ENCODE assay signal across 20 cellular contexts in genomic region chr3:58122936-58123700, GRCh38.
DNase-seq lines count a peak whose midpoint lies in the region; ATAC-seq and TF ChIP-seq lines count a peak whose summit lies in the region.
"Had no signal": no experiment of that assay in that cellular context is flagged by ENCODE, and none has a peak within 500 bp of the region (broad histone marks: within the 10 kb centered on the region; RNA-seq: fewer than 3 reads in every experiment).

No MANE protein-coding gene starts in this region.

- no peaks in the 10 kb centered on the region for H3K36me3 ChIP-seq in breast epithelium
- H3K36me3 ChIP-seq in PC-3 (ENCODE audit: low read depth, low read length): peaks cover 92% of the 10 kb centered on the region
- peaks cover 78% of the 10 kb centered on the region for H3K36me3 ChIP-seq in mammary epithelial cell (ENCODE audit: insufficient read depth, low read length)
- peaks cover 0 to 91% of the 10 kb centered on the region in 2 donors for H3K36me3 ChIP-seq in gastroesophageal sphincter
- peaks cover 0 to 100% (median 58%) of the 10 kb centered on the region in 6 donors for H3K36me3 ChIP-seq in spleen

- CTCF ChIA-PET in MCF 10A (lab: Yijun Ruan, JAX): interaction anchor here (0.6 to 1.4 kb wide), 5 partner anchors 10 to 236 kb away, joined by 3 to 6 read pairs (median 4); no protein-coding TSS in a partner anchor
- CTCF ChIA-PET in PC-3 (lab: Charles Lee): interaction anchor here (0.6 to 0.9 kb wide), 2 partner anchors 99 to 115 kb away, joined by 4 to 6 read pairs; no protein-coding TSS in a partner anchor
- CTCF ChIA-PET in mammary epithelial cell (lab: Charles Lee; ENCODE audit: low non-redundant PET): no interaction called here

- TF ChIP-seq POLR2A in breast epithelium (IDR thresholded peaks at IDR 0.05): no peak
- no peak for TF ChIP-seq POLR2A in gastroesophageal sphincter (IDR thresholded peaks at IDR 0.05)
- TF ChIP-seq POLR2A in spleen (IDR thresholded peaks at IDR 0.05): no peak

- H3K4me2 ChIP-seq in PC-3 (ENCODE audit: low read length) (no peak overlapping the region), mammary epithelial cell (ENCODE audit: insufficient read depth, low read depth, low read length) (no peak overlapping the region)
- H3K4me2 ChIP-seq: A549, BLaER1 had no signal

- H3K27me3 ChIP-seq in breast epithelium (no peaks in the 10 kb centered on the region), PC-3 (ENCODE audit: low read length) (no peaks in the 10 kb centered on the region), mammary epithelial cell (ENCODE audit: insufficient read depth, low read length) (no peaks in the 10 kb centered on the region), gastroesophageal sphincter (no peaks in the 10 kb centered on the region), spleen (replicated peaks in 1 of 7) (no peaks in the 10 kb centered on the region)
- H3K27me3 ChIP-seq: BLaER1 had no signal

- POLR2A ChIA-PET in MCF 10A (lab: Yijun Ruan, JAX) (interaction anchor here (0.6 to 0.8 kb wide), 2 partner anchors 9 to 148 kb away, joined by 3 read pairs; no protein-coding TSS in a partner anchor), PC-3 (lab: Charles Lee; ENCODE audit: unreplicated experiment) (interaction anchor here (0.5 kb wide), 1 partner anchor 211 kb away, joined by 3 read pairs; no protein-coding TSS in a partner anchor)

- H3K36me3 Mint-ChIP-seq in MCF 10A (ENCODE audit: insufficient read depth, unreplicated experiment): peaks cover 100% of the 10 kb centered on the region

- H3K27ac ChIP-seq in breast epithelium (no peak overlapping the region), PC-3 (ENCODE audit: low read length) (no peak overlapping the region), mammary epithelial cell (ENCODE audit: insufficient read depth, low read depth, low read length) (no peak overlapping the region), gastroesophageal sphincter (no peak overlapping the region), spleen (no peak overlapping the region)
- H3K27ac ChIP-seq: 22Rv1, A549, BLaER1, GM23248 had no signal

- H2AFZ ChIP-seq in PC-3 (ENCODE audit: low read length) (no peak overlapping the region), mammary epithelial cell (ENCODE audit: low read depth, low read length) (no peak overlapping the region)
- H2AFZ ChIP-seq: GM23248 had no signal

- peaks cover 9% of the 10 kb centered on the region for H3F3A ChIP-seq in PC-3 (ENCODE audit: low read length, unreplicated experiment)

- no peaks in the 10 kb centered on the region for H3K9me3 ChIP-seq in breast epithelium
- H3K9me3 ChIP-seq in PC-3 (ENCODE audit: low read length): no peaks in the 10 kb centered on the region
- H3K9me3 ChIP-seq in mammary epithelial cell (replicated peaks; ENCODE audit: insufficient read depth, low read length): no peaks in the 10 kb centered on the region
- H3K9me3 ChIP-seq in gastroesophageal sphincter: no peaks in the 10 kb centered on the region
- no peaks in the 10 kb centered on the region for H3K9me3 ChIP-seq in spleen
- H3K9me3 ChIP-seq: A549, HAP-1 had no signal

- no peak overlapping the region for H3K9ac ChIP-seq in PC-3 (ENCODE audit: low read length)
- H3K9ac ChIP-seq in mammary epithelial cell (ENCODE audit: insufficient read depth, low read length): no peak overlapping the region
- H3K9ac ChIP-seq: BLaER1, GM23248 had no signal

- DNase-seq in MCF 10A (ENCODE audit: unreplicated experiment): no peak
- DNase-seq in breast epithelium (ENCODE audit: low spot score in 2 of 2): no peak
- no peak for DNase-seq in PC-3
- no peak for DNase-seq in mammary epithelial cell
- DNase-seq in spleen: no peak
- DNase-seq: Calu3; CD4-positive, alpha-beta memory T cell; DMS79 treated with DMSO at 0.1 percent for 48 hours; GF-D8; GM23248; KBM-7 had no signal

- peaks cover 32% of the 10 kb centered on the region; the same call in 1 of the 2 replicates for H3K79me2 ChIP-seq in PC-3 (ENCODE audit: low read length)
- H3K79me2 ChIP-seq in mammary epithelial cell (ENCODE audit: insufficient read depth, low read length): peaks cover 88% of the 10 kb centered on the region

- H3K4me1 Mint-ChIP-seq in MCF 10A (ENCODE audit: insufficient read depth, unreplicated experiment): no peaks in the 10 kb centered on the region

- TF ChIP-seq EP300 in gastroesophageal sphincter (IDR thresholded peaks at IDR 0.05): no peak

- no peak for TF ChIP-seq CTCF in MCF 10A (IDR thresholded peaks at IDR 0.05; ENCODE audit: unreplicated experiment)
- TF ChIP-seq CTCF in breast epithelium (IDR thresholded peaks at IDR 0.05): no peak
- TF ChIP-seq CTCF in PC-3 (conservative IDR thresholded peaks at IDR 0.05; ENCODE audit: low read depth, low read length): no peak
- TF ChIP-seq CTCF in mammary epithelial cell (conservative IDR thresholded peaks at IDR 0.05 in 1 of 2, IDR thresholded peaks at IDR 0.05 in 1 of 2; ENCODE audit: extremely low read depth in 1 of 2, insufficient read depth in 1 of 2, low read depth in 1 of 2, low read length in 2 of 2): no peak
- no peak for TF ChIP-seq CTCF in gastroesophageal sphincter (IDR thresholded peaks at IDR 0.05)
- TF ChIP-seq CTCF in spleen (IDR thresholded peaks at IDR 0.05 in 8 of 11, conservative IDR thresholded peaks at IDR 0.05 in 3 of 11): no peak

- no peak overlapping the region for H3K4me3 ChIP-seq in breast epithelium
- no peak overlapping the region for H3K4me3 ChIP-seq in PC-3 (ENCODE audit: low read length)
- H3K4me3 ChIP-seq in mammary epithelial cell (replicated peaks in 1 of 3; ENCODE audit: insufficient read depth in 1 of 3, low read depth in 2 of 3, low read length in 3 of 3): no peak overlapping the region
- H3K4me3 ChIP-seq in gastroesophageal sphincter: no peak overlapping the region
- no peak overlapping the region for H3K4me3 ChIP-seq in spleen
- H3K4me3 ChIP-seq: A549, BLaER1, GM12878, GM23248, HAP-1 had no signal

- in situ Hi-C loops in mammary epithelial cell (cut with MboI; ENCODE audit: low sequenced_read_pairs in 2 of 2): no loop called here

- H3K9me2 ChIP-seq in PC-3 (replicated peaks; ENCODE audit: low read length): no peaks in the 10 kb centered on the region

- WGBS in mammary epithelial cell (ENCODE audit: low coverage, missing lambda C conversion rate): 97% methylated on average over 20 of the region's 41 CpGs
- WGBS in gastroesophageal sphincter (ENCODE audit: low coverage in 1 of 2), 2 donors: 91 to 93% methylated on average over 8 to 17 of the region's 41 CpGs
- 92 to 97% (median 96%) methylated on average over 39 to 41 of the region's 41 CpGs for WGBS in spleen, 5 donors

- H3K4me3 Mint-ChIP-seq in MCF 10A (ENCODE audit: unreplicated experiment): no peak overlapping the region
- H3K4me3 Mint-ChIP-seq: CD14-positive monocyte; CD4-positive, alpha-beta memory T cell had no signal

- H4K20me1 ChIP-seq in PC-3 (ENCODE audit: low read length): 0 out of 2 replicates have a peak, but pooled peaks cover 5% of the 10 kb centered on the region
- peaks cover 11% of the 10 kb centered on the region for H4K20me1 ChIP-seq in mammary epithelial cell (ENCODE audit: insufficient read depth, low read length)
- H4K20me1 ChIP-seq: BLaER1 had no signal

- intact Hi-C loops in MCF 10A (cut with micrococcal nuclease) (no loop called here), breast epithelium (cut with DNase I; ENCODE audit: low total_unique reads) (no loop called here), PC-3 (cut with micrococcal nuclease) (no loop called here), mammary epithelial cell (cut with micrococcal nuclease) (no loop called here), spleen (cut with DNase I; ENCODE audit: low total_unique reads) (no loop called here)

- dilution Hi-C loops in mammary epithelial cell (cut with HindIII; ENCODE audit: low sequenced_read_pairs): no loop called here

- H3K9me3 Mint-ChIP-seq in MCF 10A (ENCODE audit: unreplicated experiment): no peaks in the 10 kb centered on the region
- H3K9me3 Mint-ChIP-seq: CD14-positive monocyte; CD4-positive, alpha-beta memory T cell; IgD-negative memory B cell had no signal

- ATAC-seq in PC-3 (no peak), gastroesophageal sphincter (no peak), GM19467 (IDR thresholded peaks at IDR 0.05; ENCODE audit: unreplicated experiment) (no peak)
- ATAC-seq: A549, GM12878 had no signal

- no peaks in the 10 kb centered on the region for H3K4me1 ChIP-seq in breast epithelium
- no peaks in the 10 kb centered on the region for H3K4me1 ChIP-seq in PC-3 (ENCODE audit: insufficient read depth, low read length)
- no peaks in the 10 kb centered on the region for H3K4me1 ChIP-seq in mammary epithelial cell (ENCODE audit: insufficient read depth, low read length)
- H3K4me1 ChIP-seq in gastroesophageal sphincter: peaks cover 0 to 31% (median 6%) of the 10 kb centered on the region in 3 donors
- peaks cover 17 to 35% (median 32%) of the 10 kb centered on the region in 6 donors for H3K4me1 ChIP-seq in spleen
- H3K4me1 ChIP-seq: HAP-1 had no signal

- H3K27me3 Mint-ChIP-seq in MCF 10A (ENCODE audit: insufficient read depth, unreplicated experiment): no peaks in the 10 kb centered on the region
- H3K27me3 Mint-ChIP-seq: CD4-positive, alpha-beta memory T cell; IgD-negative memory B cell had no signal

- H3K27ac Mint-ChIP-seq in MCF 10A (ENCODE audit: low read depth, unreplicated experiment): no peak overlapping the region
- H3K27ac Mint-ChIP-seq: CD4-positive, alpha-beta memory T cell; IgD-negative memory B cell had no signal

- TSS peak; percentile 77 for BruUV-seq in MCF 10A (replicated peaks; lab: Mats Ljungman, UMichigan)
- TSS peak; percentile 65 for BruUV-seq in PC-3 (replicated peaks; lab: Mats Ljungman, UMichigan)
- BruUV-seq in mammary epithelial cell (replicated peaks; lab: Mats Ljungman, UMichigan): TSS peak; percentile 94
